Comparison of ENCODE assay signal across 16 cellular contexts in the genomic region with DNA sequence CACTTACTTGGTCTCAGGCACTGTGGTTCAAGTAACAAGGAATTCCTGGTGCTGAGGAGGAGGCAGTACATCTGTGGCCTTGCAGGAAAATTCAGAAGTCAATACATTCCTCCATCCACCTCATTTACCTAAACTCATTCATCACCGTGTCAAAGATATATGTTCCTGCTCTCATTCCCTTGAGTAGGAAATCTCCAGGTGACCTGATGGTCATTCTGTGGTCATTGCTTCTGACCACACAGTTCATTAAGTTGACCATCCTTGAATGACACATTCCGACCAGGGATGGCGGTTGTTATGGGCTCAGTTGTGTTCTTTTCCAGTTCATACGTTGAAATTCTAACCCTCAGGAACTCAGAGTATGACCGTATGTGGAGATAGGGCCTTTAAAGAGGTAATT. TPM values are rescaled to one million over a fixed set of nuclear protein-coding genes. Genes with fewer than 3 reads are reported as not detected.
DNase-seq lines count a peak whose midpoint lies in the region; ATAC-seq, FAIRE-seq and TF ChIP-seq lines count a peak whose summit lies in the region.
"Had no signal": no experiment of that assay in that cellular context is flagged by ENCODE, and none has a peak within 500 bp of the region (broad histone marks: within the 10 kb centered on the region; RNA-seq: fewer than 3 reads in every experiment).

No MANE protein-coding gene starts in this region.

- FAIRE-seq in RCC 7860 (lab: Jason Lieb, UNC), result peak; percentile 94
- FAIRE-seq: endothelial cell of umbilical vein had no signal

- in situ Hi-C loops in astrocyte of the spinal cord (cut with HindIII; ENCODE audit: low sequenced_read_pairs), result no loop called here

- no peak for ATAC-seq in activated T-cell treated with anti-CD3 and anti-CD28 coated beads, Interleukin-2, amount 50 U/mL, for 72 hours (replicated peaks in 1 of 2)
- no peak for ATAC-seq in stimulated activated naive B cell treated with anti-CD40 and anti-IgM and Interleukin-4, amounts not matched to agents 10 μg/mL and 1 μg/mL and 100 μg/mL, for 72 hours (replicated peaks)
- no peak for ATAC-seq in HG03520 (IDR thresholded peaks at IDR 0.05; ENCODE audit: unreplicated experiment)
- ATAC-seq in GM21360 (IDR thresholded peaks at IDR 0.05; ENCODE audit: unreplicated experiment), result no peak
- ATAC-seq: gastroesophageal sphincter had no signal

- no peak for DNase-seq in activated T-cell treated with anti-CD3 and anti-CD28 coated beads, Interleukin-2, amount 50 U/mL, for 72 hours
- no peak for DNase-seq in activated T-cell treated with anti-CD3 and anti-CD28 coated beads, Interleukin-2, amount 50 U/mL, for 48 hours
- DNase-seq in RCC 7860 (ENCODE audit: low spot score), result peak; percentile 90
- DNase-seq in astrocyte of the spinal cord (ENCODE audit: low read depth, low spot score), result peak; percentile 38
- no peak for DNase-seq in stimulated activated naive B cell treated with anti-CD40 and anti-IgM and Interleukin-4, amounts not matched to agents 10 μg/mL and 1 μg/mL and 100 μg/mL, for 72 hours
- no peak for DNase-seq in GM03348 (ENCODE audit: low spot score)
- DNase-seq: activated effector memory CD4-positive, alpha-beta T cell treated with anti-CD3 and anti-CD28 coated beads, Interleukin-2, amount 50 U/mL, for 16 hours; cerebellar nuclear complex; GM23248; NCI-H1417 treated with DMSO at 0.1 percent for 48 hours; NCI-H446 treated with DMSO at 0.1 percent for 48 hours; OCI-M1 had no signal

- no peaks in the 10 kb centered on the region for H3K9me3 Mint-ChIP-seq in activated T-cell treated with anti-CD3 and anti-CD28 coated beads, Interleukin-2, amount 50 U/mL, for 72 hours
- H3K9me3 Mint-ChIP-seq in stimulated activated naive B cell treated with anti-CD40 and anti-IgM and Interleukin-4, amounts not matched to agents 10 μg/mL and 1 μg/mL and 100 μg/mL, for 72 hours, result no peaks in the 10 kb centered on the region

- peaks cover 55% of the 10 kb centered on the region for H3K4me1 Mint-ChIP-seq in activated T-cell treated with anti-CD3 and anti-CD28 coated beads, Interleukin-2, amount 50 U/mL, for 72 hours (ENCODE audit: low read depth)
- peaks cover 35 to 61% of the 10 kb centered on the region in 2 donors for H3K4me1 Mint-ChIP-seq in stimulated activated naive B cell treated with anti-CD40 and anti-IgM and Interleukin-4, amounts not matched to agents 10 μg/mL and 1 μg/mL and 100 μg/mL, for 72 hours

- H3K27ac Mint-ChIP-seq in activated T-cell treated with anti-CD3 and anti-CD28 coated beads, Interleukin-2, amount 50 U/mL, for 72 hours, result peak overlapping the region; percentile 80
- peak overlapping the region; percentile 91 for H3K27ac Mint-ChIP-seq in stimulated activated naive B cell treated with anti-CD40 and anti-IgM and Interleukin-4, amounts not matched to agents 10 μg/mL and 1 μg/mL and 100 μg/mL, for 72 hours

- no peak for TF ChIP-seq CTCF in astrocyte of the spinal cord (IDR thresholded peaks at IDR 0.05; ENCODE audit: low read depth, low read length)

- H3K36me3 Mint-ChIP-seq in activated T-cell treated with anti-CD3 and anti-CD28 coated beads, Interleukin-2, amount 50 U/mL, for 72 hours (ENCODE audit: insufficient read depth in 2 of 2), result peaks cover 10 to 20% of the 10 kb centered on the region in 2 donors
- peaks cover 22 to 24% of the 10 kb centered on the region in 2 donors for H3K36me3 Mint-ChIP-seq in stimulated activated naive B cell treated with anti-CD40 and anti-IgM and Interleukin-4, amounts not matched to agents 10 μg/mL and 1 μg/mL and 100 μg/mL, for 72 hours

- no peak overlapping the region for H3K4me3 ChIP-seq in astrocyte of the spinal cord (ENCODE audit: low read depth, low read length)
- H3K4me3 ChIP-seq: gastroesophageal sphincter, GM23248 had no signal

- H3K27me3 Mint-ChIP-seq in activated T-cell treated with anti-CD3 and anti-CD28 coated beads, Interleukin-2, amount 50 U/mL, for 72 hours (ENCODE audit: low read depth), result no peaks in the 10 kb centered on the region
- no peaks in the 10 kb centered on the region for H3K27me3 Mint-ChIP-seq in stimulated activated naive B cell treated with anti-CD40 and anti-IgM and Interleukin-4, amounts not matched to agents 10 μg/mL and 1 μg/mL and 100 μg/mL, for 72 hours

- peak overlapping the region; percentile 71 to 72 for H3K4me3 Mint-ChIP-seq in activated T-cell treated with anti-CD3 and anti-CD28 coated beads, Interleukin-2, amount 50 U/mL, for 72 hours
- H3K4me3 Mint-ChIP-seq in stimulated activated naive B cell treated with anti-CD40 and anti-IgM and Interleukin-4, amounts not matched to agents 10 μg/mL and 1 μg/mL and 100 μg/mL, for 72 hours, result peak overlapping the region; percentile 69

RNA-seq across cellular contexts. Expression of a gene that starts 2.1 kb away (rescaled TPM):
- total RNA-seq in activated T-cell treated with anti-CD3 and anti-CD28 coated beads, Interleukin-2, amount 50 U/mL, for 72 hours, result 100 to 1,000 TPM; 279 to 280 TPM

Comparison
In these comparisons a context has a peak if more than half of its experiments do, and no peak if none do; other contexts are left out.
1. DNase-seq: peak in RCC 7860 (single experiment) and astrocyte of the spinal cord (single experiment); none in activated T-cell treated with anti-CD3 and anti-CD28 coated beads, Interleukin-2, amount 50 U/mL, for 72 hours (0 of 2), activated T-cell treated with anti-CD3 and anti-CD28 coated beads, Interleukin-2, amount 50 U/mL, for 48 hours (0 of 2), stimulated activated naive B cell treated with anti-CD40 and anti-IgM and Interleukin-4, amounts not matched to agents 10 μg/mL and 1 μg/mL and 100 μg/mL, for 72 hours (single experiment) and GM03348 (single experiment).